In the genomic region with DNA sequence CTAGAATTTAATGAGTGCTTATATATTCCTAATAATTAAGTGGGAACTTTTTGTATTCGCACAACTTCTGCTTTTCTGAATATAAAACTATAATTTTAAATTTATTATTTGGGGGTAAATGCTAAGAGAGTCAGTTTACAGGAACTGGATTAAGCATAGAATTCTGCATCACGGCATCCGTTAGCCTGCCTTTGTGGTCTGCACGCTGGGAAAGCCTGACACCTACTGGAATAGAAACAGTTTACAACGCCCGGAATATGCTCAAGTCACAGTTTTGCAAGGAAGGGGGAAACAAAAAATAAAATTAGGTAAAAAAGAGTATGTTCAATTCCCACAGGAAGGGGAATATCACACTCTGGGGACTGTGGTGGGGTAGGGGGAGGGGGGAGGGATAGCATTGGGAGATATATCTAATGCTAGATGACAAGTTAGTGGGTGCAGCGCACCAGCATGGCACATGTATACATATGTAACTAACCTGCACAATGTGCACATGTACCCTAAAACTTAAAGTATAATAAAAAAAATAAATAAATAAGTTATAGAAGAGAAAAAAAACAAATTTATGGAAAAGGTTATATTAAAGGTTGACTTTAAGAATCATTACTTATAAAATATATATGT, we compare ENCODE assay signal across 9 cellular contexts. TPM values are rescaled to one million over a fixed set of nuclear protein-coding genes. Genes with fewer than 3 reads are reported as not detected.
DNase-seq lines count a peak whose midpoint lies in the region; ATAC-seq and TF ChIP-seq lines count a peak whose summit lies in the region.
"Not testable (repeated sequence)": the region's sequence is repeated elsewhere in the genome, so short reads cannot be mapped to it uniquely, and the experiment has no call there.
"Had no signal": no experiment of that assay in that cellular context is flagged by ENCODE, and none has a peak within 500 bp of the region (broad histone marks: within the 10 kb centered on the region; RNA-seq: fewer than 3 reads in every experiment).

No MANE protein-coding gene starts in this region.

- TF ChIP-seq CTCF in GM13976 (IDR thresholded peaks at IDR 0.05; ENCODE audit: borderline replicate concordance, control extremely low read depth, extremely low read depth, insufficient read depth, missing control alignments) (peak; percentile 66), fibroblast of villous mesenchyme (IDR thresholded peaks at IDR 0.05; ENCODE audit: insufficient read depth, low read depth, low read length) (peak; percentile 79), neural progenitor cell (IDR thresholded peaks at IDR 0.05) (peak; percentile 76), type B pancreatic cell (conservative IDR thresholded peaks at IDR 0.05) (peak; percentile 85)

- DNase-seq in GM13976 (ENCODE audit: low spot score) (peak; percentile 3), NAMALWA (ENCODE audit: low spot score) (peak; percentile 65), SK-MEL-5 (ENCODE audit: low read depth, low spot score) (peak; percentile 80), fibroblast of villous mesenchyme (ENCODE audit: low read depth) (peak; percentile 58), neural progenitor cell (ENCODE audit: low spot score) (peak; percentile 80)
- DNase-seq in activated gamma-delta T cell treated with anti-CD3 and anti-CD28 coated beads, Interleukin-2, amount 50 U/mL, for 16 hours (ENCODE audit: low read depth): peak; percentile 30
- not testable (repeated sequence) for DNase-seq in type B pancreatic cell (ENCODE audit: extremely low spot score, unreplicated experiment)

- peaks cover 24% of the 10 kb centered on the region for H3K4me1 ChIP-seq in neural progenitor cell

- H4K20me1 ChIP-seq in neural progenitor cell (ENCODE audit: low read depth): not testable (repeated sequence)

- H3K4me2 ChIP-seq in neural progenitor cell: not testable (repeated sequence)

- ATAC-seq in HG02759 (IDR thresholded peaks at IDR 0.05; ENCODE audit: unreplicated experiment): peak; percentile 89

- H3K79me2 ChIP-seq in neural progenitor cell (ENCODE audit: low read depth): not testable (repeated sequence)

- in situ Hi-C loops in GM13976 (cut with MboI; ENCODE audit: low sequenced_read_pairs, unreplicated experiment): loop anchor here (25.0 kb wide), 1 partner anchor 385 kb away; no protein-coding TSS in a partner anchor
- in situ Hi-C loops in SK-MEL-5 (cut with HindIII; ENCODE audit: low pct_unique_long_range_greater_than_20kb, low sequenced_read_pairs): not testable (repeated sequence)

- not testable (repeated sequence) for H3K4me3 Mint-ChIP-seq in neural progenitor cell, type B pancreatic cell

- not testable (repeated sequence) for H3K36me3 Mint-ChIP-seq in neural progenitor cell, type B pancreatic cell

- H3K9me3 Mint-ChIP-seq in neural progenitor cell, type B pancreatic cell: not testable (repeated sequence)

- H3K36me3 ChIP-seq in neural progenitor cell: not testable (repeated sequence)

- H3K27ac ChIP-seq in neural progenitor cell: not testable (repeated sequence)

- H3K27me3 ChIP-seq in neural progenitor cell: not testable (repeated sequence)

- H3F3A ChIP-seq in neural progenitor cell (ENCODE audit: low read depth): not testable (repeated sequence)

- not testable (repeated sequence) for H3K27me3 Mint-ChIP-seq in neural progenitor cell (ENCODE audit: insufficient read depth, low read depth); type B pancreatic cell

- H3K4me3 ChIP-seq in fibroblast of villous mesenchyme (ENCODE audit: low read depth, low read length); neural progenitor cell: not testable (repeated sequence)

- not testable (repeated sequence) for H3K9ac ChIP-seq in neural progenitor cell

- H3K27ac Mint-ChIP-seq in neural progenitor cell, type B pancreatic cell: not testable (repeated sequence)

- not testable (repeated sequence) for H2AFZ ChIP-seq in neural progenitor cell (replicated peaks)

- H3K9me3 ChIP-seq in neural progenitor cell (ENCODE audit: low read depth): not testable (repeated sequence)

- H3K4me1 Mint-ChIP-seq in neural progenitor cell: peaks cover 32% of the 10 kb centered on the region
- H3K4me1 Mint-ChIP-seq in type B pancreatic cell (ENCODE audit: unreplicated experiment): peaks cover 17% of the 10 kb centered on the region

RNA-seq across cellular contexts. Expression of a gene that starts 7.3 kb away (rescaled TPM):
- 0.16 and 0.29 TPM in 2 replicates for total RNA-seq in SK-MEL-5 (2014; rRNA removed; shearing (Covaris generic))
- polyA plus RNA-seq in SK-MEL-5 (2015; cell fraction: cytosol; rRNA removed): not detected in 2 replicates
- polyA plus RNA-seq in SK-MEL-5 (2015; cell fraction: nucleus; rRNA removed): 0.05 TPM in 1 of 2 replicates, not detected in the other
- total RNA-seq in fibroblast of villous mesenchyme (not detected in 2 replicates), neural progenitor cell (ENCODE audit: low replicate concordance) (0.37 TPM in 2 replicates), type B pancreatic cell (ENCODE audit: low replicate concordance) (0.17 and 4.7 TPM in 2 replicates)
- total RNA-seq: activated T-helper 2 cell treated with anti-CD3 and anti-CD28 coated beads, Interferon-gamma antibody, Interleukin-2, Interleukin-4, amounts not matched to agents 10 μg/mL and 5 μg/mL and 100 μg/mL, durations not matched to agents 14 hours and 24 hours and 36 hours had no signal
